Comparison of ENCODE assay signal across 10 cellular contexts in the genomic region with DNA sequence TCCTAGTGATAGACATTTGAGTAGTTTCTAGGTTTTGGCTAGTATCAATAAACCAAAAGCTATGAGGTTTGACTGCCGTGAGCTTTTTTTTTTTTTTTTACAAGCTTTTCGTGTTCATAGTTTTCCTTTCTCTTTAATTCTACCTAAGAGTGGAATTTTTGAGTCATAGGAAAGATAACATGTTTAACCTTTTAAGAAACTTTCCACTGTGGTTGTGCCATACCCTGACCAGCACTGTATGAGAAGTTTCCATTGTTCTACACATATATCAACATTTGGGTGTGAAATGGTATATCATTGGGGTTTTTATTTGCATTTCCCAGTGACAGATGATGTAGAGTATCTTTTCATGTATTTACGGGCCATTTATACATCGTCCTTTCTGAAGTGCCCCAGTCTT. TPM values are rescaled to one million over a fixed set of nuclear protein-coding genes. Genes with fewer than 3 reads are reported as not detected.
DNase-seq lines count a peak whose midpoint lies in the region; ATAC-seq, FAIRE-seq and TF ChIP-seq lines count a peak whose summit lies in the region.
"Had no signal": no experiment of that assay in that cellular context is flagged by ENCODE, and none has a peak within 500 bp of the region (broad histone marks: within the 10 kb centered on the region; RNA-seq: fewer than 3 reads in every experiment).

No MANE protein-coding gene starts in this region.

- 88 to 92% (median 88%) methylated on average over 4 of the region's 4 CpGs for WGBS in psoas muscle, 3 donors

- peak overlapping the region; percentile 66 for H3K4me3 ChIP-seq in CD4-positive, CD25-positive, alpha-beta regulatory T cell (ENCODE audit: low read depth, low read length)
- no peak overlapping the region for H3K4me3 ChIP-seq in uterus
- H3K4me3 ChIP-seq in psoas muscle, result no peak overlapping the region
- H3K4me3 ChIP-seq: heart left ventricle had no signal

- H3K27ac Mint-ChIP-seq in CD4-positive, CD25-positive, alpha-beta regulatory T cell, result peak overlapping the region; percentile 9 to 90 (median 68)

- peaks cover 20 to 41% (median 31%) of the 10 kb centered on the region in 4 donors for H3K4me1 Mint-ChIP-seq in CD4-positive, CD25-positive, alpha-beta regulatory T cell

- TF ChIP-seq CTCF in uterus (IDR thresholded peaks at IDR 0.05) (no peak), psoas muscle (IDR thresholded peaks at IDR 0.05) (no peak)

- H3K36me3 ChIP-seq in CD4-positive, CD25-positive, alpha-beta regulatory T cell (ENCODE audit: control insufficient read depth, insufficient read depth, low read length), result peaks cover 15% of the 10 kb centered on the region
- H3K36me3 ChIP-seq in uterus (no peaks in the 10 kb centered on the region), psoas muscle (ENCODE audit: insufficient read depth in 1 of 2, low read depth in 1 of 2) (peaks cover under 1 to 30% of the 10 kb centered on the region in 2 donors)

- intact Hi-C loops in uterus (cut with DNase I; ENCODE audit: low total_unique reads), result no loop called here
- intact Hi-C loops in psoas muscle (cut with DNase I), result no loop called here

- no peaks in the 10 kb centered on the region for H3K9me3 ChIP-seq in CD4-positive, CD25-positive, alpha-beta regulatory T cell (ENCODE audit: control insufficient read depth in 2 of 2, low read length in 2 of 2)
- H3K9me3 ChIP-seq in uterus (no peaks in the 10 kb centered on the region), psoas muscle (peaks cover 10% of the 10 kb centered on the region)

- no peaks in the 10 kb centered on the region for H3K27me3 Mint-ChIP-seq in CD4-positive, CD25-positive, alpha-beta regulatory T cell

- no peaks in the 10 kb centered on the region for H3K9me3 Mint-ChIP-seq in CD4-positive, CD25-positive, alpha-beta regulatory T cell

- peak in 2 of 3 donors; percentile 22 to 48 for DNase-seq in CD4-positive, CD25-positive, alpha-beta regulatory T cell
- DNase-seq in astrocyte of the hippocampus (ENCODE audit: low read depth, low spot score), result peak; percentile 42
- no peak for DNase-seq in uterus
- DNase-seq in H54 (ENCODE audit: insufficient read length, low spot score), result no peak
- DNase-seq in psoas muscle, result no peak
- no peak for DNase-seq in activated CD4-positive, CD25-positive, alpha-beta regulatory T cell (lab: John Stamatoyannopoulos, UW)
- DNase-seq: DND-41, heart left ventricle had no signal

- TF ChIP-seq POLR2A in uterus (IDR thresholded peaks at IDR 0.05) (no peak), H54 (IDR thresholded peaks at IDR 0.05; ENCODE audit: low read depth, low read length) (no peak)

- FAIRE-seq in H54 (lab: Jason Lieb, UNC), result no peak

- peaks cover 15% of the 10 kb centered on the region for H3K36me3 Mint-ChIP-seq in CD4-positive, CD25-positive, alpha-beta regulatory T cell

- H3K27ac ChIP-seq in CD4-positive, CD25-positive, alpha-beta regulatory T cell (ENCODE audit: insufficient read depth, low read length, poor library complexity, severe bottlenecking), result peak overlapping the region; percentile 60
- H3K27ac ChIP-seq in uterus (no peak overlapping the region), psoas muscle (no peak overlapping the region)

- H3K27me3 ChIP-seq in CD4-positive, CD25-positive, alpha-beta regulatory T cell (ENCODE audit: control insufficient read depth, insufficient read depth, low read length), result no peaks in the 10 kb centered on the region
- H3K27me3 ChIP-seq in uterus, result no peaks in the 10 kb centered on the region
- no peaks in the 10 kb centered on the region for H3K27me3 ChIP-seq in psoas muscle (ENCODE audit: insufficient read depth in 3 of 3, low read length in 2 of 3)
- H3K27me3 ChIP-seq: heart left ventricle had no signal

- peak in 1 of 2 donors; percentile 44 for ATAC-seq in CD4-positive, CD25-positive, alpha-beta regulatory T cell (ENCODE audit: low read depth in 2 of 2)
- ATAC-seq in GM19463 (IDR thresholded peaks at IDR 0.05; ENCODE audit: unreplicated experiment) (peak; percentile 87), HG03432 (IDR thresholded peaks at IDR 0.05; ENCODE audit: unreplicated experiment) (peak; percentile 83), psoas muscle (no peak)

- H3K4me3 Mint-ChIP-seq in CD4-positive, CD25-positive, alpha-beta regulatory T cell, result peak overlapping the region; percentile 39 to 72 (median 56)

- peaks cover 3% of the 10 kb centered on the region for H3K4me1 ChIP-seq in CD4-positive, CD25-positive, alpha-beta regulatory T cell (ENCODE audit: control insufficient read depth, insufficient read depth, low read length, poor library complexity, severe bottlenecking)
- no peaks in the 10 kb centered on the region for H3K4me1 ChIP-seq in uterus
- no peaks in the 10 kb centered on the region for H3K4me1 ChIP-seq in psoas muscle

RNA-seq across cellular contexts. Expression of a gene that starts 31.7 kb away (rescaled TPM):
- 44.3 TPM for total RNA-seq in CD4-positive, CD25-positive, alpha-beta regulatory T cell
- 100 to 1,000 TPM in 3 of 4 donors, 10 to 100 TPM in 1; 75.2 to 137 (median 120) TPM for polyA plus RNA-seq in CD4-positive, CD25-positive, alpha-beta regulatory T cell
- 10 to 100 TPM; 40.7 to 88.9 (median 64.9) TPM for total RNA-seq in uterus
- 10 to 100 TPM; 46.0 to 67.5 (median 52.5) TPM for total RNA-seq in psoas muscle
- polyA plus RNA-seq in psoas muscle, result 100 to 1,000 TPM in 2 of 3 donors, 10 to 100 TPM in 1; 74.2 to 134 (median 101) TPM

Comparison
In these comparisons a context has a peak if more than half of its experiments do, and no peak if none do; other contexts are left out.
1. ATAC-seq: peak in GM19463 (single experiment) and HG03432 (single experiment); none in psoas muscle (0 of 4).
2. DNase-seq: peak in CD4-positive, CD25-positive, alpha-beta regulatory T cell (2 of 3) and astrocyte of the hippocampus (single experiment); none in uterus (0 of 2), H54 (single experiment), psoas muscle (0 of 2) and activated CD4-positive, CD25-positive, alpha-beta regulatory T cell (0 of 4).